Comparison of ENCODE assay signal across 8 cellular contexts in genomic region chr2:135742307-135742838, GRCh38. TPM values are rescaled to one million over a fixed set of nuclear protein-coding genes. Genes with fewer than 3 reads are reported as not detected.
DNase-seq lines count a peak whose midpoint lies in the region; ATAC-seq and TF ChIP-seq lines count a peak whose summit lies in the region.

No MANE protein-coding gene starts in this region.

- in situ Hi-C loops in ACHN (cut with HindIII; ENCODE audit: low pct_ligation_motif_present, low pct_unique_long_range_greater_than_20kb, low sequenced_read_pairs): no loop called here

- ATAC-seq in HG02840 (IDR thresholded peaks at IDR 0.05; ENCODE audit: low FRiP score, unreplicated experiment): peak; percentile 32

- H3K27ac Mint-ChIP-seq in mesothelial cell of epicardium: peak overlapping the region; percentile 99

- peaks cover 3% of the 10 kb centered on the region for H3K9me3 Mint-ChIP-seq in mesothelial cell of epicardium

- no peaks in the 10 kb centered on the region for H3K36me3 ChIP-seq in endocrine pancreas (ENCODE audit: control insufficient read depth, insufficient read depth, low read length)

- H3K27me3 ChIP-seq in endocrine pancreas (ENCODE audit: control insufficient read depth, insufficient read depth, low read length): no peaks in the 10 kb centered on the region

- H3K9ac ChIP-seq in endocrine pancreas (ENCODE audit: control insufficient read depth, insufficient read depth, low read length): peak overlapping the region; percentile 88

- no peaks in the 10 kb centered on the region for H3K9me3 ChIP-seq in endocrine pancreas (ENCODE audit: control insufficient read depth, low read length)

- peaks cover 35% of the 10 kb centered on the region for H3K4me1 Mint-ChIP-seq in mesothelial cell of epicardium

- peak overlapping the region; percentile 82 for H3K27ac ChIP-seq in substantia nigra (ENCODE audit: low read depth, low read length, poor library complexity, severe bottlenecking)

- peak; percentile 74 for DNase-seq in ACHN
- DNase-seq in NCI-H1694 treated with DMSO at 0.1 percent for 48 hours (lab: John Stamatoyannopoulos, UW): peak; percentile 55
- peak; percentile 17 for DNase-seq in activated CD4-positive, CD25-positive, alpha-beta regulatory T cell treated with anti-CD3 and anti-CD28 coated beads, Interleukin-2, amount 50 U/mL, for 16 hours (ENCODE audit: low read depth, low spot score)
- peak; percentile 28 to 70 for DNase-seq in mesothelial cell of epicardium (ENCODE audit: low spot score in 2 of 2, unreplicated experiment in 2 of 2)
- DNase-seq in substantia nigra (lab: John Stamatoyannopoulos, UW): peak in 28 of 49 donors; percentile 10 to 74 (median 40)

- peak overlapping the region; percentile 90 for H3K4me3 Mint-ChIP-seq in mesothelial cell of epicardium

- H3K27me3 Mint-ChIP-seq in mesothelial cell of epicardium (ENCODE audit: low read depth): no peaks in the 10 kb centered on the region

- no peak for TF ChIP-seq CTCF in GM12875 (IDR thresholded peaks at IDR 0.05; ENCODE audit: borderline replicate concordance, insufficient read depth, low read depth, low read length)
- TF ChIP-seq CTCF in mesothelial cell of epicardium (IDR thresholded peaks at IDR 0.05; ENCODE audit: unreplicated experiment): no peak

- peak overlapping the region; percentile 70 for H3K4me3 ChIP-seq in GM12875 (ENCODE audit: low read depth, low read length)
- H3K4me3 ChIP-seq in endocrine pancreas (ENCODE audit: control insufficient read depth, insufficient read depth, low read length): peak overlapping the region; percentile 100

- H3K36me3 Mint-ChIP-seq in mesothelial cell of epicardium: peaks cover 11% of the 10 kb centered on the region

- H3K4me1 ChIP-seq in endocrine pancreas (ENCODE audit: control insufficient read depth, insufficient read depth, low read length): peaks cover 8% of the 10 kb centered on the region

RNA-seq across cellular contexts. Expression of gene UBXN4, which starts 0.7 kb away (rescaled TPM):
- total RNA-seq in mesothelial cell of epicardium: 120 to 131 TPM (median 128 TPM) in 3 replicates

Comparison
In these comparisons a context has a peak if more than half of its experiments do, and no peak if none do; other contexts are left out.
1. Peak in every context shown above with its lines: DNase-seq, ATAC-seq, H3K4me3 ChIP-seq and H3K27ac ChIP-seq.
2. DNase-seq: peak in every context shown above with its lines; median percentile 74 in ACHN; 55 in NCI-H1694 treated with DMSO at 0.1 percent for 48 hours; 49 in mesothelial cell of epicardium; 40 in substantia nigra; 17 in activated CD4-positive, CD25-positive, alpha-beta regulatory T cell treated with anti-CD3 and anti-CD28 coated beads, Interleukin-2, amount 50 U/mL, for 16 hours.